16 cellular contexts compared by ENCODE assay signal in the genomic region with DNA sequence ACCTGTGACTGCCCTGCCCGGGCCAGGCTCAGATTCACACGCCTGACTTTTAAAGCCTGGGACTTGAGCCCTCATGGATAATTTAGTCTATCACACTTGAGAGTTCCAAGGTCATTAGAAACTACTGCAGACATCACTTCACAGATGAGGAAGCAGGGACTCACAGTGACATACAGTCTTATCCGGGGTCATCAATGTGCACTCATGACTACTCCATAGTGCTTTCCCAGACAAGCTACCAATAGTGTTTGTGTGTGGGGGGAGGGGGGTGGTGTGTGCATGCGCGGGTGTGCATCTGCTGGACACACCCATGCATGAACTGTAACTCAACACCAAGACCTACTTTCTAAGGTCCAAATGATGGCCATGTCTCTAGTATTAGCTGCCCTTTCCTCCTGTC. TPM values are rescaled to one million over a fixed set of nuclear protein-coding genes. Genes with fewer than 3 reads are reported as not detected.
"Had no signal": no experiment of that assay in that cellular context is flagged by ENCODE, and none has a peak within 500 bp of the region (broad histone marks: within the 10 kb centered on the region; RNA-seq: fewer than 3 reads in every experiment).

No MANE protein-coding gene starts in this region.

- ATAC-seq: activated naive CD8-positive, alpha-beta T cell treated with anti-CD3 and anti-CD28 coated beads, Interleukin-2, amount 50 U/mL, for 24 hours; sciatic nerve had no signal

- DNase-seq: activated CD4-positive, alpha-beta T cell treated with anti-CD3 and anti-CD28 coated beads, Interleukin-2, amount 50 U/mL, for 48 hours; activated naive CD4-positive, alpha-beta T cell treated with anti-CD3 and anti-CD28 coated beads for 36 hours; activated naive CD8-positive, alpha-beta T cell treated with anti-CD3 and anti-CD28 coated beads, Interleukin-2, amount 50 U/mL, for 24 hours; aorta; cerebellar nuclear complex; effector memory CD4-positive, alpha-beta T cell; foreskin keratinocyte; glutamatergic neuron; ovary; spleen; stomach had no signal

RNA-seq across cellular contexts. Expression of gene SLC5A9, which starts 16.1 kb away (rescaled TPM):
- total RNA-seq: activated naive CD4-positive, alpha-beta T cell treated with anti-CD3 and anti-CD28 coated beads for 36 hours; activated T-helper 2 cell treated with anti-CD3 and anti-CD28 coated beads, Interferon-gamma antibody, Interleukin-2, Interleukin-4, amounts not matched to agents 10 μg/mL and 5 μg/mL and 100 μg/mL, durations not matched to agents 14 hours and 24 hours and 36 hours; foreskin keratinocyte; kidney epithelial cell; neural crest cell; thoracic aorta had no signal
